ENCODE assay signal across 11 cellular contexts in the genomic region with DNA sequence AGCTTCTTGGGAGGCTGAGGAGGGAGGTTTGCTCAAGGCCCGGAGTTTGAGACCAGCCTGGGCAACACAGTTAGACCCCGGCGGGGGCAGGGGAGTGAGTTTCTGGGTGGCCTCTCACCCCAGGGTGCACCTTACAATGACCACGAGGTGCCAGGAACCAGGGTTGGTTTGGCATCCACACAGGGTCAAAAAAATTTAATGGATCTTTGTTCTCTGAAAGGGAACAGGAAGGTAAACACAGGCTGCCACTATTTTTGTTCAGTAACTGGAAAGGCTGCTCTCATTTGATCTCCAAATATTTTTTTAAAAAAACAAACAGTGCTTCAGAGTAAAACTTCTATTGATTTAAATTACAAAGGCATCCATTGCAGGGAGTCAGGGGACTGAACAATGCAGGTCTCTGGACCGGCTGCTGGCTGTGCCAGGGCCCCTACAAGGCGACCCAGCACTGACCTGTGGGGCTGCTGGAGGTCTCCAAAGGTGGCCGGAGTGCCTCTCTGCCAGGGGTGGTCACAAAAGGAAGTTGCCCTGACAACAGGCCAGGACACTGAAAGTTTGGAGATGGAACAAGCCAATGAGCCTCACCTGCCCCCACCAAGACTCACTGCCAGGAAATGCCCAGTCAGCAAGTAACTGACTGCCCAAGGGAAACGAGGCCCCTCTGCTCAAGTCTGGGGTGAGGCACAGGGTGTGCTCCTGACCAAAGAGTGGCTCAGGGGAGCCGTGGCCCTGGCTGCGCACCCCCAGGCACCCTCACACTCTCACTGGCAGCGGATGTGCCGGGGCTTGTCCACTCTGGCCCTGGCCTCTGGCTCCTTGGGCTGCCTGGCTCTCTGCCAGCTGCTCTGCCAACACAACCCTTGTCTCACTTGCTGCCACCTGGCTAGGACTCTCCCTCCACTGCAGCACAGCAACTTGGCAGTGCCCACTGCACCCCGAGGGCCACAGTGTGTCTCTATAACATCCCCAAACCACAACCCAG. TPM values are rescaled to one million over a fixed set of nuclear protein-coding genes. Genes with fewer than 3 reads are reported as not detected.
DNase-seq lines count a peak whose midpoint lies in the region; ATAC-seq and TF ChIP-seq lines count a peak whose summit lies in the region.
"Had no signal": no experiment of that assay in that cellular context is flagged by ENCODE, and none has a peak within 500 bp of the region (broad histone marks: within the 10 kb centered on the region; RNA-seq: fewer than 3 reads in every experiment).

No MANE protein-coding gene starts in this region.

- H3K79me2 ChIP-seq in osteoblast (ENCODE audit: insufficient read depth, low read length) = no peaks in the 10 kb centered on the region

- H3K27me3 ChIP-seq in osteoblast (ENCODE audit: insufficient read depth, low read length) = no peaks in the 10 kb centered on the region

- ATAC-seq in GM21526 (IDR thresholded peaks at IDR 0.05; ENCODE audit: low FRiP score, unreplicated experiment) = no peak
- ATAC-seq in GM18498 (IDR thresholded peaks at IDR 0.05; ENCODE audit: unreplicated experiment) = no peak
- no peak for ATAC-seq in stimulated activated naive CD8-positive, alpha-beta T cell treated with anti-CD3 and anti-CD28 coated beads, Interleukin-15, amount 100 ng/mL, for 72 hours
- no peak for ATAC-seq in HG03045 (IDR thresholded peaks at IDR 0.05; ENCODE audit: unreplicated experiment)

- H2AFZ ChIP-seq in osteoblast (ENCODE audit: low read length) = no peak overlapping the region

- no peak overlapping the region for H3K4me3 ChIP-seq in osteoblast (ENCODE audit: insufficient read depth, low read length)

- no peak overlapping the region for H3K4me3 Mint-ChIP-seq in stimulated activated naive CD8-positive, alpha-beta T cell treated with anti-CD3 and anti-CD28 coated beads, Interleukin-15, amount 100 ng/mL, for 72 hours
- H3K4me3 Mint-ChIP-seq: activated B cell treated with CpG ODN at 0.5 μM for 24 hours had no signal

- no peak overlapping the region for H3K4me2 ChIP-seq in osteoblast (ENCODE audit: insufficient read depth, low read length)

- H3K4me1 ChIP-seq in osteoblast (ENCODE audit: insufficient read depth, low read length) = no peaks in the 10 kb centered on the region

- H4K20me1 ChIP-seq in osteoblast (ENCODE audit: insufficient read depth, low read length) = peaks cover 21% of the 10 kb centered on the region

- TF ChIP-seq CTCF in C4-2B (conservative IDR thresholded peaks at IDR 0.05) = no peak
- no peak for TF ChIP-seq CTCF in osteoblast (IDR thresholded peaks at IDR 0.05; ENCODE audit: extremely low read depth, low read depth, low read length)

- H3K27me3 Mint-ChIP-seq in stimulated activated naive CD8-positive, alpha-beta T cell treated with anti-CD3 and anti-CD28 coated beads, Interleukin-15, amount 100 ng/mL, for 72 hours = no peaks in the 10 kb centered on the region
- H3K27me3 Mint-ChIP-seq: activated B cell treated with CpG ODN at 0.5 μM for 24 hours had no signal

- no peaks in the 10 kb centered on the region for H3K9me3 Mint-ChIP-seq in stimulated activated naive CD8-positive, alpha-beta T cell treated with anti-CD3 and anti-CD28 coated beads, Interleukin-15, amount 100 ng/mL, for 72 hours
- H3K9me3 Mint-ChIP-seq: activated B cell treated with CpG ODN at 0.5 μM for 24 hours had no signal

- H3K4me1 Mint-ChIP-seq in stimulated activated naive CD8-positive, alpha-beta T cell treated with anti-CD3 and anti-CD28 coated beads, Interleukin-15, amount 100 ng/mL, for 72 hours = no peaks in the 10 kb centered on the region
- H3K4me1 Mint-ChIP-seq: activated B cell treated with CpG ODN at 0.5 μM for 24 hours had no signal

- DNase-seq in NCI-H748 treated with DMSO at 0.1 percent for 48 hours (lab: John Stamatoyannopoulos, UW) (peak; percentile 55), epithelial cell of prostate (ENCODE audit: low read depth, low spot score) (no peak), osteoblast (ENCODE audit: insufficient read length, low spot score, missing footprints) (no peak)
- no peak for DNase-seq in stimulated activated naive CD8-positive, alpha-beta T cell treated with anti-CD3 and anti-CD28 coated beads, Interleukin-15, amount 100 ng/mL, for 72 hours
- DNase-seq: activated B cell treated with CpG ODN at 0.5 μM for 24 hours, DMS 273 treated with DMSO at 0.1 percent for 48 hours, retina had no signal

- H3K27ac Mint-ChIP-seq in stimulated activated naive CD8-positive, alpha-beta T cell treated with anti-CD3 and anti-CD28 coated beads, Interleukin-15, amount 100 ng/mL, for 72 hours = peak overlapping the region in 1 of 2 donors; percentile 42
- H3K27ac Mint-ChIP-seq: activated B cell treated with CpG ODN at 0.5 μM for 24 hours had no signal

- H3K36me3 ChIP-seq in osteoblast (ENCODE audit: insufficient read depth, low read length) = peaks cover 84% of the 10 kb centered on the region

- no peaks in the 10 kb centered on the region for H3K9me3 ChIP-seq in osteoblast (ENCODE audit: low read depth, low read length)

- H3K27ac ChIP-seq in C4-2B (peak overlapping the region; percentile 94), epithelial cell of prostate (peak overlapping the region; percentile 59), osteoblast (ENCODE audit: low read depth, low read length) (peak overlapping the region; percentile 28)

RNA-seq across cellular contexts. Expression of a gene that starts 51.8 kb away (rescaled TPM):
- 90.5 and 91.6 TPM in 2 replicates for total RNA-seq in osteoblast

Comparison
In these comparisons a context has a peak if more than half of its experiments do, and no peak if none do; other contexts are left out.
1. H3K27ac ChIP-seq: peak in every context shown above with its lines; median percentile 94 in C4-2B; 59 in epithelial cell of prostate; 28 in osteoblast.